8 cellular contexts compared by ENCODE assay signal in genomic region chr20:34876161-34877001, GRCh38. TPM values are rescaled to one million over a fixed set of nuclear protein-coding genes. Genes with fewer than 3 reads are reported as not detected.
DNase-seq lines count a peak whose midpoint lies in the region; ATAC-seq and TF ChIP-seq lines count a peak whose summit lies in the region.

Gene ACSS2 (plus strand): TSS chr20:34876612. CDS start chr20:34876646, 34 bp downstream.

- no peaks in the 10 kb centered on the region for H3K36me3 ChIP-seq in prostate gland

- intact Hi-C loops in left ventricle myocardium superior (cut with micrococcal nuclease): no loop called here
- intact Hi-C loops in prostate gland (cut with DNase I): loop anchor here (5.0 to 10.0 kb wide), 2 partner anchors 328 to 401 kb away; partner anchors contain the start of gene MMP24OS

- peak; percentile 96 for DNase-seq in GM12865 (ENCODE audit: low read depth)
- DNase-seq in NCI-H1694 (lab: John Stamatoyannopoulos, UW): peak; percentile 83
- peak; percentile 78 to 97 (median 90) for DNase-seq in T-helper 2 cell
- DNase-seq in left ventricle myocardium superior: peak; percentile 99
- DNase-seq in prostate gland (ENCODE audit: low spot score): peak; percentile 99
- DNase-seq in ureter (ENCODE audit: low spot score): peak; percentile 100

- under 1% methylated on average over 61 of the region's 61 CpGs for WGBS in prostate gland

- peak; percentile 93 for TF ChIP-seq POLR2A in prostate gland (IDR thresholded peaks at IDR 0.05)

- H3K9me3 ChIP-seq in prostate gland: no peaks in the 10 kb centered on the region

- H3K27me3 ChIP-seq in prostate gland (replicated peaks; ENCODE audit: insufficient read depth): no peaks in the 10 kb centered on the region

- H3K27ac ChIP-seq in angular gyrus (ENCODE audit: low read depth, low read length): peak within 1 kb of the TSS; percentile 87
- peak within 1 kb of the TSS; percentile 83 to 87 for H3K27ac ChIP-seq in prostate gland

- H3K4me3 ChIP-seq in GM12865 (ENCODE audit: low read depth, low read length) (peak within 1 kb of the TSS; percentile 76), prostate gland (peak within 1 kb of the TSS; percentile 72 to 89)

- no peaks in the 10 kb centered on the region for H3K4me1 ChIP-seq in prostate gland (replicated peaks)

- TF ChIP-seq CTCF in GM12865 (IDR thresholded peaks at IDR 0.05; ENCODE audit: insufficient read depth, low read depth, low read length, missing control alignments): no peak
- peak in 2 of 4 experiments; percentile 17 to 22 for TF ChIP-seq CTCF in prostate gland (IDR thresholded peaks at IDR 0.05)

- ATAC-seq in HG02840 (IDR thresholded peaks at IDR 0.05; ENCODE audit: low FRiP score, unreplicated experiment): peak; percentile 55
- ATAC-seq in left ventricle myocardium superior: peak; percentile 87

RNA-seq across cellular contexts. Expression of gene ACSS2, which starts in this region (rescaled TPM):
- total RNA-seq in left ventricle myocardium superior (156 TPM), prostate gland (10 to 100 TPM; 37.4 to 44.2 TPM), ureter (45.8 TPM)

Comparison
In these comparisons a context has a peak if more than half of its experiments do, and no peak if none do; other contexts are left out.
1. Peak in every context shown above with its lines: DNase-seq, ATAC-seq, H3K4me3 ChIP-seq and H3K27ac ChIP-seq.